In genomic region chr10:72245949-72246525, GRCh38 we compare ENCODE assay signal across 1 cellular context.
A peak's percentile ranks its signal among the peaks of the same experiment; 100 is the strongest.
TF ChIP-seq lines count a peak whose summit lies in the region.

No MANE protein-coding gene starts in this region.

TF ChIP-seq in K562, 482 proteins besides CTCF, POLR2A, EP300 and RAD21 (continued from another document and continues in another):
- no peak for TF ChIP-seq ZMIZ1 (IDR thresholded peaks at IDR 0.05; ENCODE audit: low read depth in 2 of 2, low read length in 2 of 2)
- TF ChIP-seq XRCC3 (IDR thresholded peaks at IDR 0.05), result no peak
- TF ChIP-seq ZFX (CRISPR knock-in tag; IDR thresholded peaks at IDR 0.05), result peak; percentile 32; the same call in 1 of the 2 replicates
- TF ChIP-seq RFX5 (IDR thresholded peaks at IDR 0.05; ENCODE audit: low read depth, low read length), result no peak
- no peak for TF ChIP-seq FUS (optimal IDR thresholded peaks at IDR 0.05; ENCODE audit: low read depth, low read length)
- TF ChIP-seq ZKSCAN3 (CRISPR knock-in tag; IDR thresholded peaks at IDR 0.05), result no peak
- TF ChIP-seq CHD2 (IDR thresholded peaks at IDR 0.05; ENCODE audit: low read depth, low read length), result no peak
- TF ChIP-seq, protein P1, sequence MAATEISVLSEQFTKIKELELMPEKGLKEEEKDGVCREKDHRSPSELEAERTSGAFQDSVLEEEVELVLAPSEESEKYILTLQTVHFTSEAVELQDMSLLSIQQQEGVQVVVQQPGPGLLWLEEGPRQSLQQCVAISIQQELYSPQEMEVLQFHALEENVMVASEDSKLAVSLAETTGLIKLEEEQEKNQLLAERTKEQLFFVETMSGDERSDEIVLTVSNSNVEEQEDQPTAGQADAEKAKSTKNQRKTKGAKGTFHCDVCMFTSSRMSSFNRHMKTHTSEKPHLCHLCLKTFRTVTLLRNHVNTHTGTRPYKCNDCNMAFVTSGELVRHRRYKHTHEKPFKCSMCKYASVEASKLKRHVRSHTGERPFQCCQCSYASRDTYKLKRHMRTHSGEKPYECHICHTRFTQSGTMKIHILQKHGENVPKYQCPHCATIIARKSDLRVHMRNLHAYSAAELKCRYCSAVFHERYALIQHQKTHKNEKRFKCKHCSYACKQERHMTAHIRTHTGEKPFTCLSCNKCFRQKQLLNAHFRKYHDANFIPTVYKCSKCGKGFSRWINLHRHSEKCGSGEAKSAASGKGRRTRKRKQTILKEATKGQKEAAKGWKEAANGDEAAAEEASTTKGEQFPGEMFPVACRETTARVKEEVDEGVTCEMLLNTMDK (IDR thresholded peaks at IDR 0.05; ENCODE audit: borderline replicate concordance, insufficient read depth, low read depth, low read length, poor library complexity, severe bottlenecking), result no peak
- peak; percentile 41; the same call in 1 of the 2 replicates for TF ChIP-seq NFIC (IDR thresholded peaks at IDR 0.05)
- peak; percentile 79; the same call in 1 of the 2 replicates for TF ChIP-seq KAT7 (CRISPR knock-in tag; IDR thresholded peaks at IDR 0.05; ENCODE audit: borderline replicate concordance)
- TF ChIP-seq MXI1 (IDR thresholded peaks at IDR 0.05; ENCODE audit: low read depth, low read length), result no peak
- no peak for TF ChIP-seq MLX (CRISPR knock-in tag; conservative IDR thresholded peaks at IDR 0.05)
- TF ChIP-seq ZNF175 (CRISPR knock-in tag; IDR thresholded peaks at IDR 0.05; ENCODE audit: low read depth), result no peak
- peak; percentile 43; the same call in 1 of the 2 replicates for TF ChIP-seq ZNF79 (CRISPR knock-in tag; IDR thresholded peaks at IDR 0.05; ENCODE audit: low read depth)
- TF ChIP-seq ATF7 (IDR thresholded peaks at IDR 0.05), result no peak; the same call in 1 of the 2 replicates
- no peak for TF ChIP-seq RBM39 (optimal IDR thresholded peaks at IDR 0.05; ENCODE audit: low read depth, low read length)
- no peak for TF ChIP-seq ZHX1 (conservative IDR thresholded peaks at IDR 0.05; ENCODE audit: low read length)
- TF ChIP-seq ZNF766 (CRISPR knock-in tag; conservative IDR thresholded peaks at IDR 0.05), result 0 out of 2 replicates have a peak, but pooled peaks have one; percentile 29
- no peak for TF ChIP-seq ZFPM2 (CRISPR knock-in tag; IDR thresholded peaks at IDR 0.05)
- no peak for TF ChIP-seq CREB3L1 (IDR thresholded peaks at IDR 0.05; ENCODE audit: borderline replicate concordance, low read depth)
- no peak for TF ChIP-seq ZFP36 (IDR thresholded peaks at IDR 0.05; ENCODE audit: low read depth, low read length, partially characterized antibody)
- TF ChIP-seq ELK3 (CRISPR knock-in tag; IDR thresholded peaks at IDR 0.05), result no peak
- 0 out of 2 replicates have a peak, but pooled peaks have one; percentile 32 for TF ChIP-seq ZNF165 (CRISPR knock-in tag; IDR thresholded peaks at IDR 0.05; ENCODE audit: borderline replicate concordance)
- peak; percentile 11; the same call in 1 of the 2 replicates for TF ChIP-seq L3MBTL2 (IDR thresholded peaks at IDR 0.05)
- TF ChIP-seq ZNF778 (CRISPR knock-in tag; IDR thresholded peaks at IDR 0.05), result no peak
- TF ChIP-seq MAZ (CRISPR knock-in tag; conservative IDR thresholded peaks at IDR 0.05 in 1 of 2, IDR thresholded peaks at IDR 0.05 in 1 of 2), result 0 out of 4 replicates have a peak, but pooled peaks of 1 of the 2 experiments have one; percentile 19
- no peak for TF ChIP-seq ATF6 (CRISPR knock-in tag; IDR thresholded peaks at IDR 0.05)
- TF ChIP-seq HDAC1 (IDR thresholded peaks at IDR 0.05), result no peak
- no peak for TF ChIP-seq E2F6 (IDR thresholded peaks at IDR 0.05; ENCODE audit: borderline replicate concordance in 1 of 2, extremely low read depth in 1 of 2, insufficient read depth in 1 of 2, insufficient read length in 1 of 2, low read depth in 1 of 2, low read length in 1 of 2, poor library complexity in 1 of 2, severe bottlenecking in 1 of 2)
- TF ChIP-seq HMBOX1 (IDR thresholded peaks at IDR 0.05), result no peak
- TF ChIP-seq MYNN (IDR thresholded peaks at IDR 0.05), result no peak
- TF ChIP-seq MYNN (CRISPR knock-in tag; IDR thresholded peaks at IDR 0.05), result no peak
- TF ChIP-seq ZNF586 (CRISPR knock-in tag; conservative IDR thresholded peaks at IDR 0.05), result no peak
- TF ChIP-seq BACH1 (tag; IDR thresholded peaks at IDR 0.05), result peak; percentile 10; the same call in 1 of the 2 replicates
- no peak for TF ChIP-seq NFIX (CRISPR knock-in tag; IDR thresholded peaks at IDR 0.05; ENCODE audit: low read depth)
- no peak for TF ChIP-seq NR2F6 (CRISPR knock-in tag; IDR thresholded peaks at IDR 0.05)
- no peak for TF ChIP-seq BRCA1 (IDR thresholded peaks at IDR 0.05)
- no peak; the same call in 1 of the 2 replicates for TF ChIP-seq BRCA1 (CRISPR knock-in tag; IDR thresholded peaks at IDR 0.05)
- no peak for TF ChIP-seq ZNF77 (CRISPR knock-in tag; IDR thresholded peaks at IDR 0.05)
- peak; percentile 7; the same call in 1 of the 2 replicates for TF ChIP-seq CXXC5 (CRISPR knock-in tag; IDR thresholded peaks at IDR 0.05)
- TF ChIP-seq SMC3 (conservative IDR thresholded peaks at IDR 0.05; ENCODE audit: insufficient read depth, low read depth, low read length), result no peak
- TF ChIP-seq CREB3 (tag; conservative IDR thresholded peaks at IDR 0.05; ENCODE audit: low read depth), result 0 out of 2 replicates have a peak, but pooled peaks have one; percentile 50
- TF ChIP-seq TEAD2 (tag; IDR thresholded peaks at IDR 0.05), result no peak
- no peak for TF ChIP-seq STAG1 (CRISPR knock-in tag; IDR thresholded peaks at IDR 0.05; ENCODE audit: borderline replicate concordance)
